In the genomic region with DNA sequence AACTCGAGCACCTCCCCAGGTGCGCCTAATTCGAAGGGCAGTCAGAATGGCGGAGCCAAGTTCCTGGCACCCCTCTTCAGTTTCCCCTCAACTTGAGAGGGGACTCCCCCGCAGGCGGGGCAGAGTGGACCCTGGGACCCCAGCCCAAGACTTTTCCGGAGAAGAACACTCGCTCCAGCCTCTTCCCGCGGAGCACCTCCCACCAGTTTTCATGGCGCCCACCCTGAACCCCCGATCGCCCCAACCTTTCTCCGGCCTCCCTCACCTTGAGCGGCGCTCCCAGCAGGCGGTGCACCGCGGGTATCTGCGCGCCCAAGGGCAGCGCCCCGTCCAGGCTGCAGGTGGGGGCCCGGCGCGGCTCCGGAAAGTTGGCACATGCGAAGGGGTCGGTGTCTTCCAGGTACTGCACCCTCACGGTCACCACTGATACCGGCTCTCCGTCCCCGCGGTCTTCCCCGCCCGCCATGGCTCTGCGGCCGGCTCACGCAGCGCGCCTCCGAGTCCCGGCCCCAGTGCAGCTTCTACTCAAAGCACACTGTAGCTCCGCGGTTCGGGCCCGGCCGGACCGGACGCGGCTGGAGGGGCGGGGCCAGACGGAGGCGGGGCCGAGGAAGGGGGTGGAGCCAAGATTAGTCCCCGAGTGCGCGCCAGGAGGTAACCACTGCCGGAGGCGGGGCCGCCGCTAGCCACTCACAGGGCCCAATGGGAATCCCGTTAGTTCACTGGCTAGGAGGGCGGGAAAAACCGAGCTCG, we compare ENCODE assay signal across 8 cellular contexts. TPM values are rescaled to one million over a fixed set of nuclear protein-coding genes. Genes with fewer than 3 reads are reported as not detected.
A peak's percentile ranks its signal among the peaks of the same experiment; 100 is the strongest.
DNase-seq lines count a peak whose midpoint lies in the region; ATAC-seq and TF ChIP-seq lines count a peak whose summit lies in the region.

A gene (minus strand): TSS at position 537 of the 753 bp plus-strand sequence. CDS start 71 bp downstream, at position 466.

- H3K27ac Mint-ChIP-seq in IgD-negative memory B cell (peak within 1 kb of the TSS; percentile 73 to 92 (median 74)), endothelial cell (ENCODE audit: unreplicated experiment) (peak within 1 kb of the TSS; percentile 77)

- no peak for TF ChIP-seq CTCF in endothelial cell (IDR thresholded peaks at IDR 0.05; ENCODE audit: unreplicated experiment)

- H3K4me3 Mint-ChIP-seq in IgD-negative memory B cell (peak within 1 kb of the TSS; percentile 88 to 92 (median 91)), endothelial cell (ENCODE audit: unreplicated experiment) (peak within 1 kb of the TSS; percentile 94)

- H3K4me1 Mint-ChIP-seq in IgD-negative memory B cell (peaks cover 24 to 31% (median 28%) of the 10 kb centered on the region in 3 donors), endothelial cell (ENCODE audit: unreplicated experiment) (peaks cover 57% of the 10 kb centered on the region)

- H3K9me3 Mint-ChIP-seq in IgD-negative memory B cell (no peaks in the 10 kb centered on the region), endothelial cell (ENCODE audit: unreplicated experiment) (no peaks in the 10 kb centered on the region)

- peaks cover 19% of the 10 kb centered on the region for H3K27me3 Mint-ChIP-seq in IgD-negative memory B cell
- peaks cover 16% of the 10 kb centered on the region for H3K27me3 Mint-ChIP-seq in endothelial cell (ENCODE audit: unreplicated experiment)

- DNase-seq in DMS 273 treated with DMSO at 0.1 percent for 48 hours (lab: John Stamatoyannopoulos, UW) = peak; percentile 89
- DNase-seq in OCI-M1 (lab: John Stamatoyannopoulos, UW) = peak; percentile 97
- DNase-seq in activated T-cell treated with anti-CD3 and anti-CD28 coated beads for 1 hour (ENCODE audit: low read depth) = peak; percentile 95
- DNase-seq in endothelial cell (ENCODE audit: low spot score) = peak; percentile 99
- DNase-seq in middle frontal gyrus (ENCODE audit: extremely low spot score, low spot score) = peak; percentile 86
- DNase-seq in stimulated activated CD8-positive, alpha-beta memory T cell treated with anti-CD3 and anti-CD28 coated beads, Interleukin-2, amount 100 ng/mL, for 1 hour (ENCODE audit: low read depth in 2 of 2) = peak; percentile 93 to 95

- peak; percentile 42 for ATAC-seq in GM21529 (IDR thresholded peaks at IDR 0.05; ENCODE audit: unreplicated experiment)

- H3K36me3 Mint-ChIP-seq in IgD-negative memory B cell = no peaks in the 10 kb centered on the region
- H3K36me3 Mint-ChIP-seq in endothelial cell (ENCODE audit: low read depth, unreplicated experiment) = peaks cover 4% of the 10 kb centered on the region

RNA-seq across cellular contexts. Expression of the gene that starts here (rescaled TPM):
- 3.8 TPM for polyA plus RNA-seq in IgD-negative memory B cell
- 248 TPM for total RNA-seq in endothelial cell (ENCODE audit: unreplicated experiment)

Comparison
In these comparisons a context has a peak if more than half of its experiments do, and no peak if none do; other contexts are left out.
1. Peak in every context shown above with its lines: DNase-seq and ATAC-seq.